16 cellular contexts compared by ENCODE assay signal in the genomic region with DNA sequence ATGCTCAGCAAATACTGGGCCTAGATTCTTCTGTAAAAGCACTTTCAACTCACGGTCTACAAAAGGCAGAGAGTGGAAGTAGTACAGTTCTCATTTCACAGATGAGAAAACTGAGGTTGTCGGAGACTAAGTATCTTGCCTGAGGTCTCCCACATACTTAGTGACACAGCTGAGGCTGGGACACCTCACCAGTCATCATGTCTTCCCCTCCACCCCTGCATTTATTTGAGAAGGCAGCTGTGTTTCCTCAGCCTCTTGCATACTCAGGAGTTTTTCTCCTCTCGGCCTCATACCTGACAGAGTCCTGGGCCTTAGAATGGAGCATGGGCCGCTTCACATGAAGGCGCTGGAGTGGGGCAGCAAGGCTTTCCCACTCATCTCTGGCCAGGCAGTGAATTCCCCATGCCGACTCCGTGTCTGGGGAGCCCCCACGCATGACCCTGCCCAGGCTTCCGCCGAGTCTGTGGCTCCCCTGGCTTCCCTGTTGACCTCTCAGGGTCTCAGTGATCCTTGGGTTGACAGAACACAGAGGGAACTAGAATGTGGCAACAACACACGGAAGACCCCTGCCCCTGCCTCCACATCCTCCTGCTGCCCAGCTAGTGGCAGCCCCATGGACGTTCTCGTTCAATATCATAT.
DNase-seq lines count a peak whose midpoint lies in the region; ATAC-seq, FAIRE-seq and TF ChIP-seq lines count a peak whose summit lies in the region.
"Had no signal": no experiment of that assay in that cellular context is flagged by ENCODE, and none has a peak within 500 bp of the region (broad histone marks: within the 10 kb centered on the region; RNA-seq: fewer than 3 reads in every experiment).

No MANE protein-coding gene starts in this region.

- H3K4me2 ChIP-seq in BLaER1 treated with 17β-estradiol and CSF1 and Interleukin-3, amounts not matched to agents 10 nM and 100 nM, result peak overlapping the region; percentile 81 to 94 (median 90)
- no peak overlapping the region for H3K4me2 ChIP-seq in K562 (ENCODE audit: insufficient read depth, low read length)

- peaks cover 68 to 100% (median 93%) of the 10 kb centered on the region in 10 experiments for H3K4me1 ChIP-seq in BLaER1 treated with 17β-estradiol and CSF1 and Interleukin-3, amounts not matched to agents 10 nM and 100 nM
- H3K4me1 ChIP-seq in K562 (replicated peaks in 1 of 2; ENCODE audit: control insufficient read depth in 2 of 2, insufficient read depth in 2 of 2, low read length in 2 of 2), result peaks cover 0 to 2% of the 10 kb centered on the region in 2 experiments; a peak in 2 of 5 replicates
- H3K4me1 ChIP-seq: Caco-2 had no signal

- H3K27me3 Mint-ChIP-seq in neural crest cell (ENCODE audit: low read depth), result peaks cover 8% of the 10 kb centered on the region
- H3K27me3 Mint-ChIP-seq: B cell had no signal

- no peak for TF ChIP-seq RAD21 in K562 (CRISPR knock-in tag; conservative IDR thresholded peaks at IDR 0.05 in 1 of 2, IDR thresholded peaks at IDR 0.05 in 1 of 2)

- H3K9me3 Mint-ChIP-seq in neural crest cell, result no peaks in the 10 kb centered on the region
- no peaks in the 10 kb centered on the region for H3K9me3 Mint-ChIP-seq in stimulated activated effector memory CD8-positive, alpha-beta T cell treated with anti-CD3 and anti-CD28 coated beads, Interleukin-12 subunit alpha, Interleukin-12 subunit beta, amount 100 ng/mL, for 72 hours
- H3K9me3 Mint-ChIP-seq: CD8-positive, alpha-beta T cell had no signal

- no peak for TF ChIP-seq CTCF in K562 (IDR thresholded peaks at IDR 0.05 in 2 of 3, conservative IDR thresholded peaks at IDR 0.05 in 1 of 3; ENCODE audit: insufficient read depth in 2 of 3, low read depth in 1 of 3, low read length in 3 of 3)
- no peak for TF ChIP-seq CTCF in neural crest cell (conservative IDR thresholded peaks at IDR 0.05)
- no peak for TF ChIP-seq CTCF in WERI-Rb-1 (IDR thresholded peaks at IDR 0.05; ENCODE audit: low read depth, low read length)
- no peak for TF ChIP-seq CTCF in brain microvascular endothelial cell (IDR thresholded peaks at IDR 0.05; ENCODE audit: low read depth, low read length, missing control alignments)

- intact Hi-C loops in K562 (cut with micrococcal nuclease), result no loop called here

- H3K4me3 ChIP-seq in BLaER1 treated with 17β-estradiol and CSF1 and Interleukin-3, amounts not matched to agents 10 nM and 100 nM, result peak overlapping the region in 2 of 10 experiments; percentile 17 to 24; a peak in 2 of 20 replicates
- H3K4me3 ChIP-seq in K562, result no peak overlapping the region
- H3K4me3 ChIP-seq in WERI-Rb-1 (ENCODE audit: low read depth, low read length), result no peak overlapping the region
- H3K4me3 ChIP-seq in brain microvascular endothelial cell (ENCODE audit: low read depth, low read length), result no peak overlapping the region

- FAIRE-seq in K562 (lab: Jason Lieb, UNC), result no peak
- FAIRE-seq: A204.1, GM19239, H1 had no signal

- no peaks in the 10 kb centered on the region for H3K36me3 Mint-ChIP-seq in neural crest cell (ENCODE audit: low read depth)
- H3K36me3 Mint-ChIP-seq in stimulated activated effector memory CD8-positive, alpha-beta T cell treated with anti-CD3 and anti-CD28 coated beads, Interleukin-12 subunit alpha, Interleukin-12 subunit beta, amount 100 ng/mL, for 72 hours, result no peaks in the 10 kb centered on the region
- H3K36me3 Mint-ChIP-seq: CD14-positive monocyte; CD8-positive, alpha-beta T cell had no signal

- H2AFZ ChIP-seq in K562 (ENCODE audit: low read depth, low read length), result no peak overlapping the region

- WGBS in K562 (ENCODE audit: insufficient coverage, low coverage, missing lambda C conversion rate), result under 1% methylated on average over 13 of the region's 13 CpGs

- CTCF ChIA-PET in K562 (lab: Yijun Ruan, JAX; ENCODE audit: low intra/inter-chr PET ratio), result no interaction called here

- no peak for TF ChIP-seq EP300 in K562 (IDR thresholded peaks at IDR 0.05; ENCODE audit: low read length)

- no peaks in the 10 kb centered on the region for H3K9me1 ChIP-seq in K562 (ENCODE audit: control insufficient read depth, insufficient read depth, low read length)

- H3K4me1 Mint-ChIP-seq in neural crest cell, result peaks cover 11% of the 10 kb centered on the region
- peaks cover 30% of the 10 kb centered on the region for H3K4me1 Mint-ChIP-seq in stimulated activated effector memory CD8-positive, alpha-beta T cell treated with anti-CD3 and anti-CD28 coated beads, Interleukin-12 subunit alpha, Interleukin-12 subunit beta, amount 100 ng/mL, for 72 hours
- H3K4me1 Mint-ChIP-seq: CD14-positive monocyte had no signal

- BruUV-seq in K562 (replicated peaks; lab: Mats Ljungman, UMichigan), result no TSS peak

- H3K27me3 ChIP-seq in BLaER1 treated with 17β-estradiol and CSF1 and Interleukin-3, amounts not matched to agents 10 nM and 100 nM, result no peaks in the 10 kb centered on the region
- peaks cover 43 to 87% of the 10 kb centered on the region in 2 experiments for H3K27me3 ChIP-seq in K562 (ENCODE audit: control insufficient read depth in 2 of 2, insufficient read depth in 2 of 2, low read length in 2 of 2)
- no peaks in the 10 kb centered on the region for H3K27me3 ChIP-seq in WERI-Rb-1 (ENCODE audit: insufficient read depth, low read depth, severe bottlenecking)
- no peaks in the 10 kb centered on the region for H3K27me3 ChIP-seq in brain microvascular endothelial cell (replicated peaks)

- no peaks in the 10 kb centered on the region for H3K9me3 ChIP-seq in BLaER1 treated with 17β-estradiol and CSF1 and Interleukin-3, amounts not matched to agents 10 nM and 100 nM (replicated peaks in 1 of 11)
- H3K9me3 ChIP-seq in K562 (replicated peaks; ENCODE audit: control insufficient read depth, insufficient read depth, low read depth, low read length), result no peaks in the 10 kb centered on the region
- no peaks in the 10 kb centered on the region for H3K9me3 ChIP-seq in WERI-Rb-1 (ENCODE audit: severe bottlenecking)
- H3K9me3 ChIP-seq: Caco-2 had no signal

- DNase-seq in K562 (ENCODE audit: extremely low read depth in 1 of 4, low spot score in 3 of 4), result no peak
- no peak for DNase-seq in neural crest cell (ENCODE audit: low read depth, low spot score)
- no peak for DNase-seq in stimulated activated effector memory CD8-positive, alpha-beta T cell treated with anti-CD3 and anti-CD28 coated beads, Interleukin-12 subunit alpha, Interleukin-12 subunit beta, amount 100 ng/mL, for 72 hours (ENCODE audit: low spot score in 2 of 2)
- DNase-seq in WERI-Rb-1, result no peak
- DNase-seq in brain microvascular endothelial cell, result no peak
- no peak for DNase-seq in germinal center (ENCODE audit: low spot score)
- DNase-seq: Caco-2; CD8-positive, alpha-beta T cell; GF-D8; IMR-90 had no signal

- in situ Hi-C loops in K562 (cut with MboI) (no loop called here), brain microvascular endothelial cell (cut with HindIII; ENCODE audit: low pct_ligation_motif_present, low sequenced_read_pairs) (no loop called here)

- H3K9ac ChIP-seq in BLaER1 treated with 17β-estradiol and CSF1 and Interleukin-3, amounts not matched to agents 10 nM and 100 nM, result peak overlapping the region in 6 of 11 experiments; percentile 20 to 80 (median 68); a peak in 12 of 22 replicates
- no peak overlapping the region for H3K9ac ChIP-seq in K562 (ENCODE audit: insufficient read depth in 1 of 2, low read depth in 2 of 2, low read length in 2 of 2)

- peak overlapping the region in 9 of 11 experiments; percentile 6 to 99 (median 61); a peak in 15 of 22 replicates for H3K27ac ChIP-seq in BLaER1 treated with 17β-estradiol and CSF1 and Interleukin-3, amounts not matched to agents 10 nM and 100 nM
- H3K27ac ChIP-seq in K562 (ENCODE audit: extremely low read depth, low read depth, low read length) (no peak overlapping the region), WERI-Rb-1 (no peak overlapping the region), brain microvascular endothelial cell (no peak overlapping the region)

- no peak for TF ChIP-seq POLR2A in K562 (conservative IDR thresholded peaks at IDR 0.05)

- ATAC-seq in K562, result no peak
- ATAC-seq in stimulated activated effector memory CD8-positive, alpha-beta T cell treated with anti-CD3 and anti-CD28 coated beads, Interleukin-12 subunit alpha, Interleukin-12 subunit beta, amount 100 ng/mL, for 72 hours, result peak; percentile 41

- peaks cover 0 to 19% (median 0%) of the 10 kb centered on the region in 11 experiments; a peak in 3 of 22 replicates for H3K36me3 ChIP-seq in BLaER1 treated with 17β-estradiol and CSF1 and Interleukin-3, amounts not matched to agents 10 nM and 100 nM
- H3K36me3 ChIP-seq in K562 (ENCODE audit: control insufficient read depth, insufficient read depth, low read length) (no peaks in the 10 kb centered on the region), WERI-Rb-1 (no peaks in the 10 kb centered on the region), brain microvascular endothelial cell (replicated peaks) (no peaks in the 10 kb centered on the region)

- peak overlapping the region; percentile 50 for H3K27ac Mint-ChIP-seq in neural crest cell (ENCODE audit: unreplicated experiment)
- H3K27ac Mint-ChIP-seq in stimulated activated effector memory CD8-positive, alpha-beta T cell treated with anti-CD3 and anti-CD28 coated beads, Interleukin-12 subunit alpha, Interleukin-12 subunit beta, amount 100 ng/mL, for 72 hours, result peak overlapping the region; percentile 70
- H3K27ac Mint-ChIP-seq: B cell; CD14-positive monocyte; CD8-positive, alpha-beta T cell had no signal

- POLR2A ChIA-PET in K562 (lab: Yijun Ruan, JAX), result no interaction called here

- H4K20me1 ChIP-seq in BLaER1 treated with 17β-estradiol and CSF1 and Interleukin-3, amounts not matched to agents 10 nM and 100 nM, result peaks cover 0 to 16% (median 0%) of the 10 kb centered on the region in 11 experiments; a peak in 2 of 22 replicates
- peaks cover 5% of the 10 kb centered on the region for H4K20me1 ChIP-seq in K562 (replicated peaks; ENCODE audit: control insufficient read depth, insufficient read depth, low read length)

- no peak overlapping the region for H3K4me3 Mint-ChIP-seq in neural crest cell
- H3K4me3 Mint-ChIP-seq in stimulated activated effector memory CD8-positive, alpha-beta T cell treated with anti-CD3 and anti-CD28 coated beads, Interleukin-12 subunit alpha, Interleukin-12 subunit beta, amount 100 ng/mL, for 72 hours, result peak overlapping the region; percentile 5
- H3K4me3 Mint-ChIP-seq: B cell; CD14-positive monocyte; CD8-positive, alpha-beta T cell had no signal

- H3K79me2 ChIP-seq in K562 (ENCODE audit: control insufficient read depth, insufficient read depth, low read length), result no peaks in the 10 kb centered on the region

TF ChIP-seq in K562, 482 proteins besides CTCF, POLR2A, EP300 and RAD21 (continues in another document):
- no peak for TF ChIP-seq SRF (CRISPR knock-in tag; IDR thresholded peaks at IDR 0.05)

Comparison
In these comparisons a context has a peak if more than half of its experiments do, and no peak if none do; other contexts are left out.
1. H3K27ac ChIP-seq: peak in BLaER1 treated with 17β-estradiol and CSF1 and Interleukin-3, amounts not matched to agents 10 nM and 100 nM (9 of 11); none in K562 (single experiment), WERI-Rb-1 (single experiment) and brain microvascular endothelial cell (single experiment).
2. H3K9ac ChIP-seq: peak in BLaER1 treated with 17β-estradiol and CSF1 and Interleukin-3, amounts not matched to agents 10 nM and 100 nM (6 of 11); none in K562 (0 of 2).